5 cellular contexts compared by ENCODE assay signal in genomic region chr11:116100016-116100415, GRCh38.
"Had no signal": no experiment of that assay in that cellular context is flagged by ENCODE, and none has a peak within 500 bp of the region (broad histone marks: within the 10 kb centered on the region; RNA-seq: fewer than 3 reads in every experiment).

No MANE protein-coding gene starts in this region.

- H3K4me3 Mint-ChIP-seq: GM23338, H9 had no signal

- H3K27ac Mint-ChIP-seq: GM23338, H9 had no signal

- H3K4me1 Mint-ChIP-seq: GM23338 had no signal

- DNase-seq: H9, HCEC 1CT, IMR-90 had no signal

- ATAC-seq: GM23338, K562 had no signal

- H3K9me3 Mint-ChIP-seq: GM23338, H9 had no signal
